26 cellular contexts compared by ENCODE assay signal in the genomic region with DNA sequence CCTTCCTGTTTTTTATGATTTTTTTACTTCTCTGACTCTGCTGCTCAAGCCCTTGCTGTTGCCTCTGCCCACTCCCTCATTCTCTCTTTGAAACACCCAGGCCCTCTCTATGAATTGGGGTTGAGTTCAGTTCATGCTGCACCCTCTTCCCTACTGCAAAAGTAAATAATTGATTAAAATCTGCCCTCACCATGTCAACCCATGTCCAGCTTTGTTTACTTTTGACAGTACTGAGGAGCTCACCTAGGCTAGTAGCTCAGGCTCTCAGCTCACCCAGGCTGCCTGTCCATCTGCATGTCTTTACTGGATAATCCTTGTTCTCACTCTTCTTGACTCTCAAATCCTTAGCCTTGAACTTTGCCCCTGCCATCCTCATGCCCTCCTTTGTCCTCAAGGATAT.
"Had no signal": no experiment of that assay in that cellular context is flagged by ENCODE, and none has a peak within 500 bp of the region (broad histone marks: within the 10 kb centered on the region; RNA-seq: fewer than 3 reads in every experiment).

No MANE protein-coding gene starts in this region.

- DNase-seq: activated CD4-positive, alpha-beta T cell treated with anti-CD3 and anti-CD28 coated beads for 36 hours; activated CD4-positive, alpha-beta T cell treated with anti-CD3 and anti-CD28 coated beads, Interleukin-2, amount 10 ng/mL, durations not matched to agents 7 days and 5 days; activated CD4-positive, alpha-beta T cell treated with anti-CD3 and anti-CD28 coated beads, Interleukin-2, amount 50 U/mL, for 48 hours; activated CD8-positive, alpha-beta T cell treated with anti-CD3 and anti-CD28 coated beads, Interleukin-2, amount 10 ng/mL, durations not matched to agents 7 days and 5 days; activated effector memory CD4-positive, alpha-beta T cell treated with Interleukin-2 at 50 U/mL for 16 hours; activated naive CD4-positive, alpha-beta T cell treated with anti-CD3 and anti-CD28 coated beads, Interleukin-2, amount 50 U/mL, for 16 hours; activated naive CD8-positive, alpha-beta T cell treated with anti-CD3 and anti-CD28 coated beads for 36 hours; activated T-cell treated with anti-CD3 and anti-CD28 coated beads, Interleukin-2, amount 50 U/mL, for 4 hours; amniotic stem cell; aorta; brain microvascular endothelial cell; central memory CD4-positive, alpha-beta T cell; NCI-H1105; NCI-H1417 treated with DMSO at 0.1 percent for 48 hours; NCI-H187 treated with DMSO at 0.1 percent for 48 hours; NCI-H2081; NCI-H2171 treated with DMSO at 0.1 percent for 48 hours; NCI-H2227 treated with DMSO at 0.1 percent for 48 hours; NCI-H446; NCI-H510A treated with DMSO at 0.1 percent for 48 hours; NCI-H69; PC-9; SJCRH30; T1000 had no signal

- H3K27ac ChIP-seq: brain microvascular endothelial cell, PC-9, RWPE1, SJCRH30, SK-N-MC had no signal
